9 cellular contexts compared by ENCODE assay signal in the genomic region with DNA sequence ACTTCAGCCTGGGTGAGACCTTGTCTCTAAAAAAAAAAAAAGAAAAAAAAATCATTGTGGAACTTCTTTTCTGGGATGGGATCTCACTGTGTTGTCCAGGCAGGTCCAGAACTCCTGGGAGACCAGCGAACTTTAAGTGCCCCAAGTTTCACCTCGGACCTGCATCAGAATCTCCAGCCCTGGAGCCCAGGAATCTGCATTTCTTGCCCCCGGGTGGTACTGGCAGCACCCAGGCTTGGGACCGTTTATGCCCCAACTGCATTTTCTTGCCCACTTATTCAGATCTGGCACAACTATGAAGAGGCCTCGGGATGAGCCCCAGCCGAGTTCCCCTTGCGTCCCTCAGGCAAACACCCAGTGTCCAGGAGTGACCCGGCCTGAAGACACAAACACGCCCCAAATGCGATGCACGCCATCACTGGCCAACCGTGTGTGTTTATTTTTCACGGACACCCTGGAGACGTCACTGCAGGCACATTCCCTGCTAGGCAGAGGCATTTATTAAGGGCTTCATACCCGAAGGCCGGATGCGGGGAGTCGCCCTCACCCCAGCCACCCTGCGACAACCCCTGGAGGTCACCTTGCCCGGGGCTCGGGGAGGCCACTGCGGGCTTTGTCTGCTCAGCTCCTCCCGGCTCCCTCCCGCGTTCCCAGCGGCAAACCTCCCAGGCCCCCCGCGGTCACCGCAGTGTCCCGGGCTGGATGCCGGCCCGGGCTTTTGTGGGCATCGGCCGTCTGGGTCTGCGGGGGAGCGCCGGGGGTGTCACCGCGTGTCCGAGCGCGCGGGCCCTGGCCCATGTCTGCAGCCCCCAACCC. TPM values are rescaled to one million over a fixed set of nuclear protein-coding genes. Genes with fewer than 3 reads are reported as not detected.
DNase-seq lines count a peak whose midpoint lies in the region; ATAC-seq and TF ChIP-seq lines count a peak whose summit lies in the region.
"Had no signal": no experiment of that assay in that cellular context is flagged by ENCODE, and none has a peak within 500 bp of the region (broad histone marks: within the 10 kb centered on the region; RNA-seq: fewer than 3 reads in every experiment).

No MANE protein-coding gene starts in this region.

- H3K27ac Mint-ChIP-seq in activated CD8-positive, alpha-beta T cell treated with anti-CD3 and anti-CD28 coated beads for 36 hours = no peak overlapping the region
- peak overlapping the region; percentile 67 for H3K27ac Mint-ChIP-seq in osteocyte (ENCODE audit: unreplicated experiment)

- intact Hi-C loops in HCT116 (cut with micrococcal nuclease) = loop anchor here (1.0 kb wide), 1 partner anchor 11 kb away; the partner anchor contains the start of gene FANCA
- intact Hi-C loops in activated CD8-positive, alpha-beta T cell treated with anti-CD3 and anti-CD28 coated beads for 36 hours (cut with micrococcal nuclease) = no loop called here

- no peaks in the 10 kb centered on the region for H3K9me3 ChIP-seq in HCT116 (ENCODE audit: control insufficient read depth in 1 of 2, insufficient read depth in 1 of 2, low read depth in 1 of 2, low read length in 2 of 2)

- H3K4me3 ChIP-seq in AG10803 (ENCODE audit: low read length) = peak overlapping the region; percentile 59
- H3K4me3 ChIP-seq in HCT116 (replicated peaks in 1 of 2; ENCODE audit: low read depth in 1 of 2, low read length in 2 of 2) = peak overlapping the region; percentile 58 to 61

- peaks cover 22 to 32% of the 10 kb centered on the region in 2 experiments for H3K4me1 ChIP-seq in HCT116 (ENCODE audit: control insufficient read depth in 1 of 2, insufficient read depth in 2 of 2, low read length in 2 of 2)

- peak overlapping the region; percentile 53 for H3K4me3 Mint-ChIP-seq in activated CD8-positive, alpha-beta T cell treated with anti-CD3 and anti-CD28 coated beads for 36 hours
- H3K4me3 Mint-ChIP-seq in osteocyte (ENCODE audit: unreplicated experiment) = peak overlapping the region; percentile 72

- DNase-seq in AG10803 (ENCODE audit: low read depth) = peak; percentile 62
- peak; percentile 54 for DNase-seq in HCT116 (ENCODE audit: low read depth, low spot score)
- DNase-seq in activated CD8-positive, alpha-beta T cell treated with anti-CD3 and anti-CD28 coated beads for 36 hours = no peak
- DNase-seq in globus pallidus (ENCODE audit: low spot score) = peak; percentile 8
- no peak for DNase-seq in osteocyte (ENCODE audit: extremely low spot score, unreplicated experiment)
- DNase-seq in activated CD4-positive, alpha-beta T cell treated with anti-CD3 and anti-CD28 coated beads for 1 hour = no peak

- peak; percentile 71 for ATAC-seq in HCT116
- no peak for ATAC-seq in activated CD8-positive, alpha-beta T cell treated with anti-CD3 and anti-CD28 coated beads for 36 hours
- no peak for ATAC-seq in GM18868 (IDR thresholded peaks at IDR 0.05; ENCODE audit: unreplicated experiment)
- ATAC-seq in HG03039 (IDR thresholded peaks at IDR 0.05; ENCODE audit: unreplicated experiment) = no peak

- no peak for TF ChIP-seq POLR2A in HCT116 (IDR thresholded peaks at IDR 0.05; ENCODE audit: borderline replicate concordance, extremely low read depth, insufficient read depth, insufficient read length)

- H3K79me2 ChIP-seq in HCT116 (ENCODE audit: insufficient read depth, low read length) = no peaks in the 10 kb centered on the region

- RAD21 ChIA-PET in HCT116 (lab: Charles Lee; ENCODE audit: low non-redundant PET in 1 of 2, low total read pairs in 2 of 2, uncharacterized antibody in 2 of 2, unreplicated experiment in 2 of 2) = no interaction called here

- TF ChIP-seq CTCF in AG10803 (conservative IDR thresholded peaks at IDR 0.05; ENCODE audit: low read length) (no peak), HCT116 (IDR thresholded peaks at IDR 0.05 in 2 of 3, conservative IDR thresholded peaks at IDR 0.05 in 1 of 3; ENCODE audit: borderline replicate concordance in 1 of 3, insufficient read depth in 1 of 3, low read depth in 2 of 3, low read length in 2 of 3) (no peak), osteocyte (IDR thresholded peaks at IDR 0.05) (no peak)
- no peak for TF ChIP-seq CTCF in activated CD8-positive, alpha-beta T cell treated with anti-CD3 and anti-CD28 coated beads for 36 hours (IDR thresholded peaks at IDR 0.05)

- H4K20me1 ChIP-seq in HCT116 (ENCODE audit: insufficient read depth) = no peaks in the 10 kb centered on the region

- no peaks in the 10 kb centered on the region for H3K9me3 Mint-ChIP-seq in activated CD8-positive, alpha-beta T cell treated with anti-CD3 and anti-CD28 coated beads for 36 hours
- no peaks in the 10 kb centered on the region for H3K9me3 Mint-ChIP-seq in osteocyte (ENCODE audit: unreplicated experiment)

- TF ChIP-seq RAD21 in HCT116 (IDR thresholded peaks at IDR 0.05; ENCODE audit: low read depth) = no peak

- H3K27me3 Mint-ChIP-seq in activated CD8-positive, alpha-beta T cell treated with anti-CD3 and anti-CD28 coated beads for 36 hours = peaks cover 23% of the 10 kb centered on the region
- no peaks in the 10 kb centered on the region for H3K27me3 Mint-ChIP-seq in osteocyte (ENCODE audit: unreplicated experiment)

- no peaks in the 10 kb centered on the region for H3K36me3 ChIP-seq in HCT116 (ENCODE audit: control insufficient read depth in 1 of 2, insufficient read depth in 2 of 2, low read length in 2 of 2)

- peak overlapping the region; percentile 83 for H3K4me2 ChIP-seq in HCT116 (ENCODE audit: low read length)

- CTCF ChIA-PET in HCT116 (lab: Charles Lee) = no interaction called here
- CTCF ChIA-PET in activated CD8-positive, alpha-beta T cell treated with anti-CD3 and anti-CD28 coated beads for 36 hours (lab: Charles Lee) = interaction anchor here (1.1 to 1.6 kb wide), 2 partner anchors 10 to 33 kb away, joined by 3 to 7 read pairs; no protein-coding TSS in a partner anchor

- H3K36me3 Mint-ChIP-seq in activated CD8-positive, alpha-beta T cell treated with anti-CD3 and anti-CD28 coated beads for 36 hours (ENCODE audit: low read depth) = no peaks in the 10 kb centered on the region
- H3K36me3 Mint-ChIP-seq in osteocyte (ENCODE audit: unreplicated experiment) = no peaks in the 10 kb centered on the region

- H2AFZ ChIP-seq in HCT116 (ENCODE audit: low read depth, low read length, poor library complexity, severe bottlenecking) = no peak overlapping the region

- BruUV-seq in HCT116 (replicated peaks; lab: Mats Ljungman, UMichigan) = no TSS peak

- H3K9ac ChIP-seq in HCT116 (ENCODE audit: low read length) = peak overlapping the region; percentile 70

- H3K4me1 Mint-ChIP-seq in activated CD8-positive, alpha-beta T cell treated with anti-CD3 and anti-CD28 coated beads for 36 hours (ENCODE audit: low read depth) = peaks cover 3% of the 10 kb centered on the region
- peaks cover 13% of the 10 kb centered on the region for H3K4me1 Mint-ChIP-seq in osteocyte (ENCODE audit: unreplicated experiment)

- POLR2A ChIA-PET in HCT116 (lab: Charles Lee) = interaction anchor here (0.7 to 1.1 kb wide), 3 partner anchors 11 to 33 kb away, joined by 3 to 5 read pairs (median 3); no protein-coding TSS in a partner anchor
- POLR2A ChIA-PET in activated CD8-positive, alpha-beta T cell treated with anti-CD3 and anti-CD28 coated beads for 36 hours (lab: Charles Lee) = interaction anchor here (0.6 kb wide), 1 partner anchor 32 kb away, joined by 3 read pairs; no protein-coding TSS in a partner anchor

- H3K27me3 ChIP-seq in HCT116 (ENCODE audit: insufficient read depth, low read length) = no peaks in the 10 kb centered on the region

- no peaks in the 10 kb centered on the region for H3K9me2 ChIP-seq in HCT116 (ENCODE audit: insufficient read depth)

- H3K27ac ChIP-seq in HCT116 (ENCODE audit: low read depth, low read length) = peak overlapping the region; percentile 76
- H3K27ac ChIP-seq: HL-60 had no signal

TF ChIP-seq in HCT116, 20 proteins besides CTCF, POLR2A, EP300 and RAD21:
- TF ChIP-seq TCF7L2 (IDR thresholded peaks at IDR 0.05; ENCODE audit: borderline replicate concordance, extremely low read depth, insufficient read depth, insufficient read length) = no peak
- TF ChIP-seq, protein P1, sequence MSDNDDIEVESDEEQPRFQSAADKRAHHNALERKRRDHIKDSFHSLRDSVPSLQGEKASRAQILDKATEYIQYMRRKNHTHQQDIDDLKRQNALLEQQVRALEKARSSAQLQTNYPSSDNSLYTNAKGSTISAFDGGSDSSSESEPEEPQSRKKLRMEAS (IDR thresholded peaks at IDR 0.05) = no peak; the same call in 1 of the 2 replicates
- TF ChIP-seq ZFX (IDR thresholded peaks at IDR 0.05) = peak; percentile 18; the same call in 1 of the 2 replicates
- no peak for TF ChIP-seq FOSL1 (IDR thresholded peaks at IDR 0.05; ENCODE audit: low read depth)

RNA-seq across cellular contexts. Expression of gene SPIRE2, which starts 0.7 kb away (rescaled TPM):
- 21.2 TPM for total RNA-seq in HCT116 (2021; ENCODE audit: unreplicated experiment)
- polyA plus RNA-seq in HCT116 (2012) = 10.8 and 11.3 TPM in 2 replicates
- under 1 TPM; 0.27 to 0.29 TPM for total RNA-seq in activated CD8-positive, alpha-beta T cell treated with anti-CD3 and anti-CD28 coated beads for 36 hours
- total RNA-seq in osteocyte = 4.1 and 4.6 TPM in 2 replicates

RNA-seq across cellular contexts. Expression of gene FANCA, which starts 11.1 kb away (rescaled TPM):
- total RNA-seq in HCT116 (2021; ENCODE audit: unreplicated experiment) (167 TPM), osteocyte (14.6 and 14.7 TPM in 2 replicates)
- 64.6 and 69.6 TPM in 2 replicates for polyA plus RNA-seq in HCT116 (2012)
- 100 to 1,000 TPM in 1 of 2 experiments, 10 to 100 TPM in 1; 95.5 to 100 TPM for total RNA-seq in activated CD8-positive, alpha-beta T cell treated with anti-CD3 and anti-CD28 coated beads for 36 hours

RNA-seq across cellular contexts. Expression of gene TCF25, which starts 45.8 kb away (rescaled TPM):
- total RNA-seq in HCT116 (2021; ENCODE audit: unreplicated experiment) (345 TPM), osteocyte (251 and 267 TPM in 2 replicates)
- 354 and 371 TPM in 2 replicates for polyA plus RNA-seq in HCT116 (2012)
- total RNA-seq in activated CD8-positive, alpha-beta T cell treated with anti-CD3 and anti-CD28 coated beads for 36 hours = 100 to 1,000 TPM; 138 to 149 TPM

Comparison
In these comparisons a context has a peak if more than half of its experiments do, and no peak if none do; other contexts are left out.
1. DNase-seq: peak in AG10803 (single experiment), HCT116 (single experiment) and globus pallidus (single experiment); none in activated CD8-positive, alpha-beta T cell treated with anti-CD3 and anti-CD28 coated beads for 36 hours (single experiment), osteocyte (single experiment) and activated CD4-positive, alpha-beta T cell treated with anti-CD3 and anti-CD28 coated beads for 1 hour (single experiment).